In genomic region chr12:51048601-51049369, GRCh38 we compare ENCODE assay signal across 8 cellular contexts. TPM values are rescaled to one million over a fixed set of nuclear protein-coding genes. Genes with fewer than 3 reads are reported as not detected.
DNase-seq lines count a peak whose midpoint lies in the region; ATAC-seq, FAIRE-seq and TF ChIP-seq lines count a peak whose summit lies in the region.

No MANE protein-coding gene starts in this region.

- H2BK120ac ChIP-seq in H1 (replicated peaks; ENCODE audit: low read depth, low read length), result no peak overlapping the region

- peaks cover 4% of the 10 kb centered on the region for H3K9me3 Mint-ChIP-seq in nephron progenitor cell

- H3K23ac ChIP-seq in H1 (ENCODE audit: insufficient read length), result no peak overlapping the region

- peak overlapping the region; percentile 93 for H3K27ac Mint-ChIP-seq in nephron progenitor cell

- no peak overlapping the region for H3K14ac ChIP-seq in H1 (ENCODE audit: insufficient read length)

- ATAC-seq in GM18502 (IDR thresholded peaks at IDR 0.05; ENCODE audit: poor library complexity, unreplicated experiment) (peak; percentile 4), HG02970 (IDR thresholded peaks at IDR 0.05; ENCODE audit: low FRiP score, unreplicated experiment) (no peak)

- no peak for TF ChIP-seq RAD21 in H1 (IDR thresholded peaks at IDR 0.05 in 1 of 2, conservative IDR thresholded peaks at IDR 0.05 in 1 of 2; ENCODE audit: low read depth in 2 of 2, low read length in 2 of 2)

- TF ChIP-seq POLR2A in H1 (IDR thresholded peaks at IDR 0.05; ENCODE audit: control extremely low read depth in 1 of 2, low read depth in 2 of 2, low read length in 2 of 2), result no peak

- H3K27me3 ChIP-seq in H1 (replicated peaks in 1 of 4; ENCODE audit: control insufficient read depth in 3 of 4, extremely low read depth in 1 of 4, insufficient read depth in 3 of 4, low read length in 3 of 4), result no peaks in the 10 kb centered on the region

- DNase-seq in RKO (ENCODE audit: low spot score), result peak; percentile 29
- DNase-seq in H1 (ENCODE audit: low read depth in 1 of 2, low spot score in 2 of 2), result no peak
- no peak for DNase-seq in nephron progenitor cell
- no peak for DNase-seq in NCI-H187 (lab: John Stamatoyannopoulos, UW)
- no peak for DNase-seq in SHP77 treated with DMSO at 0.1 percent for 48 hours (lab: John Stamatoyannopoulos, UW)
- no peak for DNase-seq in GM19239 (ENCODE audit: insufficient read length, low spot score)

- peak overlapping the region; percentile 96 for H3K4me3 Mint-ChIP-seq in nephron progenitor cell

- H3K36me3 ChIP-seq in H1 (ENCODE audit: control insufficient read depth in 2 of 4, insufficient read depth in 4 of 4, low read length in 3 of 4), result peaks cover 2 to 12% (median 6%) of the 10 kb centered on the region in 4 experiments; a peak in 5 of 8 replicates

- TF ChIP-seq EP300 in H1 (IDR thresholded peaks at IDR 0.05; ENCODE audit: borderline replicate concordance in 1 of 2, low read depth in 2 of 2, low read length in 2 of 2), result no peak

- FAIRE-seq in H1 (lab: Jason Lieb, UNC) (no peak), GM19239 (lab: Jason Lieb, UNC) (no peak)

- peaks cover 12% of the 10 kb centered on the region for H3K36me3 Mint-ChIP-seq in nephron progenitor cell (ENCODE audit: low read depth)

- peaks cover 14% of the 10 kb centered on the region for H3K27me3 Mint-ChIP-seq in nephron progenitor cell (ENCODE audit: low read depth, poor library complexity)

- TF ChIP-seq CTCF in H1 (IDR thresholded peaks at IDR 0.05; ENCODE audit: control extremely low read depth in 1 of 3, insufficient read depth in 1 of 3, low read depth in 1 of 3, low read length in 3 of 3), result no peak
- TF ChIP-seq CTCF in nephron progenitor cell (IDR thresholded peaks at IDR 0.05), result no peak

- peaks cover 0 to 15% of the 10 kb centered on the region in 2 experiments; a peak in 1 of 4 replicates for H3K79me2 ChIP-seq in H1 (ENCODE audit: control insufficient read depth in 1 of 2, insufficient read depth in 2 of 2, low read length in 2 of 2)

- H3K9me3 ChIP-seq in H1 (ENCODE audit: insufficient read depth in 2 of 2, low read depth in 1 of 2, low read length in 1 of 2), result no peaks in the 10 kb centered on the region

- H3K4me1 ChIP-seq in H1 (replicated peaks in 1 of 4; ENCODE audit: control insufficient read depth in 3 of 4, insufficient read depth in 4 of 4, low read length in 3 of 4), result peaks cover 0 to 4% (median 1%) of the 10 kb centered on the region in 4 experiments; a peak in 3 of 7 replicates

- H3K4me3 ChIP-seq in H1 (ENCODE audit: extremely low read depth in 1 of 4, insufficient read depth in 2 of 4, low read depth in 3 of 4, low read length in 4 of 4), result peak overlapping the region; percentile 53 to 81 (median 78)

- H3K4me1 Mint-ChIP-seq in nephron progenitor cell, result peaks cover 28% of the 10 kb centered on the region

- no peak overlapping the region for H2AK5ac ChIP-seq in H1 (ENCODE audit: low read depth, low read length)

- peak overlapping the region; percentile 26; the same call in 1 of the 2 replicates for H2AFZ ChIP-seq in H1 (ENCODE audit: low read length)

- 0 out of 2 replicates have a peak overlapping the region, but pooled peaks have one; percentile 46 for H2BK15ac ChIP-seq in H1 (ENCODE audit: low read length)

- no peak overlapping the region for H3K4ac ChIP-seq in H1 (replicated peaks; ENCODE audit: insufficient read length, low read depth, low read length)

- peaks cover 2% of the 10 kb centered on the region; the same call in 1 of the 2 replicates for H3K79me1 ChIP-seq in H1 (ENCODE audit: low read depth, low read length)

- H2BK12ac ChIP-seq in H1 (ENCODE audit: low read depth, low read length), result 0 out of 2 replicates have a peak overlapping the region, but pooled peaks have one; percentile 39

- H3K56ac ChIP-seq in H1 (replicated peaks; ENCODE audit: insufficient read length, low read depth, low read length), result no peak overlapping the region

- peaks cover 7% of the 10 kb centered on the region for H3K23me2 ChIP-seq in H1 (ENCODE audit: low read depth, low read length)

- peak overlapping the region; percentile 41 for H4K91ac ChIP-seq in H1 (replicated peaks; ENCODE audit: insufficient read length, low read length)

- POLR2A ChIA-PET in H1 (lab: Charles Lee; ENCODE audit: partially characterized antibody), result interaction anchor here (0.7 to 2.4 kb wide), 6 partner anchors 8 to 189 kb away, joined by 3 to 10 read pairs (median 3); partner anchors contain the start of genes CSRNP2, DAZAP2 and SLC11A2

- 52% methylated on average over 18 of the region's 18 CpGs; no CpG with 5 or more reads in 1 of the 2 experiments for WGBS in H1 (ENCODE audit: extremely low coverage in 1 of 2, insufficient coverage in 1 of 2, insufficient read length in 1 of 2, insufficient replicate concordance in 2 of 2, low coverage in 1 of 2, low lambda C conversion rate in 2 of 2, missing lambda C conversion rate in 1 of 2), 2 experiments

- CTCF ChIA-PET in H1 (lab: Charles Lee; ENCODE audit: partially characterized antibody), result interaction anchor here (0.6 to 1.1 kb wide), 9 partner anchors 18 to 1146 kb away, joined by 3 to 4 read pairs (median 3); no protein-coding TSS in a partner anchor

- peak overlapping the region; percentile 11; the same call in 1 of the 2 replicates for H3K27ac ChIP-seq in H1 (ENCODE audit: low read depth, low read length)

- H4K8ac ChIP-seq in H1 (ENCODE audit: extremely low read depth, insufficient read depth, low read length), result peak overlapping the region; percentile 26; the same call in 1 of the 2 replicates

- H3K18ac ChIP-seq in H1 (ENCODE audit: extremely low read depth, low read length), result no peak overlapping the region; the same call in 1 of the 2 replicates

- no peak overlapping the region for H2BK20ac ChIP-seq in H1 (ENCODE audit: low read length)

- peaks cover 0 to 3% of the 10 kb centered on the region in 2 experiments for H4K20me1 ChIP-seq in H1 (replicated peaks in 1 of 2; ENCODE audit: control insufficient read depth in 1 of 2, insufficient read depth in 2 of 2, low read length in 2 of 2)

- H4K5ac ChIP-seq in H1 (ENCODE audit: insufficient read length, low read depth, low read length), result no peak overlapping the region

- peak overlapping the region; percentile 48 to 73 (median 60) for H3K9ac ChIP-seq in H1 (replicated peaks in 1 of 4; ENCODE audit: extremely low read depth in 1 of 4, low read depth in 3 of 4, low read length in 3 of 4)

- peak overlapping the region; percentile 81 to 96 for H3K4me2 ChIP-seq in H1 (ENCODE audit: insufficient read depth in 1 of 2, low read depth in 2 of 2, low read length in 2 of 2)

- peak overlapping the region; percentile 95 for H2BK5ac ChIP-seq in H1 (ENCODE audit: low read depth, low read length)

TF ChIP-seq in H1, 55 proteins besides CTCF, POLR2A, EP300 and RAD21:
- TF ChIP-seq KDM4A (IDR thresholded peaks at IDR 0.05; ENCODE audit: low read depth, low read length, severe bottlenecking) (no peak), BCL11A (IDR thresholded peaks at IDR 0.05; ENCODE audit: low read depth in 2 of 2, low read length in 2 of 2) (no peak), CEBPB (IDR thresholded peaks at IDR 0.05; ENCODE audit: low read depth, low read length) (no peak)

RNA-seq across cellular contexts. Expression of gene LETMD1, which starts 0.7 kb away (rescaled TPM):
- total RNA-seq in H1 (2021; fragmentation: NEBNext Ultra II Directional; extraction: Animal tissue kit (Norgen Biotek cat#: 25700)), result 31.9 and 39.4 TPM in 2 replicates
- polyA plus RNA-seq in H1 (2011; rRNA removed), result 52.0 and 65.3 TPM in 2 replicates
- polyA plus RNA-seq in H1 (2011; cell fraction: cytosol; rRNA removed), result 70.9 TPM
- 74.8 TPM for polyA plus RNA-seq in H1 (2011; cell fraction: nucleus; rRNA removed)
- polyA plus RNA-seq in H1 (2012, experiment 1 of 2), result 54.7 to 66.8 TPM (median 60.2 TPM) in 4 replicates
- 40.4 TPM for polyA plus RNA-seq in H1 (2012, experiment 2 of 2)
- 39.1 TPM for polyA plus RNA-seq in H1 (2013, experiment 1 of 2)
- 38.6 TPM for polyA plus RNA-seq in H1 (2013, experiment 2 of 2)
- 79.6 and 89.9 TPM in 2 replicates for polyA minus RNA-seq in H1 (2011; rRNA and poly(A)+ RNA removed)
- polyA minus RNA-seq in H1 (2011; cell fraction: cytosol; rRNA and poly(A)+ RNA removed), result 29.4 TPM
- 37.1 TPM for polyA minus RNA-seq in H1 (2011; cell fraction: nucleus; rRNA and poly(A)+ RNA removed)

RNA-seq across cellular contexts. Expression of gene SLC11A2, which starts 22.6 kb away (rescaled TPM):
- 59.3 and 61.5 TPM in 2 replicates for total RNA-seq in H1 (2021; fragmentation: NEBNext Ultra II Directional; extraction: Animal tissue kit (Norgen Biotek cat#: 25700))
- 42.8 and 55.0 TPM in 2 replicates for polyA plus RNA-seq in H1 (2011; rRNA removed)
- polyA plus RNA-seq in H1 (2011; cell fraction: cytosol; rRNA removed), result 47.5 TPM
- 67.8 TPM for polyA plus RNA-seq in H1 (2011; cell fraction: nucleus; rRNA removed)
- polyA plus RNA-seq in H1 (2012, experiment 1 of 2), result 31.7 to 50.0 TPM (median 40.8 TPM) in 4 replicates
- polyA plus RNA-seq in H1 (2012, experiment 2 of 2), result 6.9 TPM
- polyA plus RNA-seq in H1 (2013, experiment 1 of 2), result 47.6 TPM
- 48.7 TPM for polyA plus RNA-seq in H1 (2013, experiment 2 of 2)
- polyA minus RNA-seq in H1 (2011; rRNA and poly(A)+ RNA removed), result 129 and 143 TPM in 2 replicates
- polyA minus RNA-seq in H1 (2011; cell fraction: cytosol; rRNA and poly(A)+ RNA removed), result 41.7 TPM
- 77.3 TPM for polyA minus RNA-seq in H1 (2011; cell fraction: nucleus; rRNA and poly(A)+ RNA removed)

RNA-seq across cellular contexts. Expression of gene CSRNP2, which starts 34.6 kb away (rescaled TPM):
- 31.9 and 34.0 TPM in 2 replicates for total RNA-seq in H1 (2021; fragmentation: NEBNext Ultra II Directional; extraction: Animal tissue kit (Norgen Biotek cat#: 25700))
- polyA plus RNA-seq in H1 (2011; rRNA removed), result 11.3 and 13.7 TPM in 2 replicates
- polyA plus RNA-seq in H1 (2011; cell fraction: cytosol; rRNA removed), result 13.9 TPM
- 13.2 TPM for polyA plus RNA-seq in H1 (2011; cell fraction: nucleus; rRNA removed)
- polyA plus RNA-seq in H1 (2012, experiment 1 of 2), result 15.2 to 17.1 TPM (median 16.4 TPM) in 4 replicates
- polyA plus RNA-seq in H1 (2012, experiment 2 of 2), result 9.8 TPM
- polyA plus RNA-seq in H1 (2013, experiment 1 of 2), result 13.0 TPM
- 12.3 TPM for polyA plus RNA-seq in H1 (2013, experiment 2 of 2)
- polyA minus RNA-seq in H1 (2011; rRNA and poly(A)+ RNA removed), result 17.2 and 23.8 TPM in 2 replicates
- 19.9 TPM for polyA minus RNA-seq in H1 (2011; cell fraction: cytosol; rRNA and poly(A)+ RNA removed)
- polyA minus RNA-seq in H1 (2011; cell fraction: nucleus; rRNA and poly(A)+ RNA removed), result 18.7 TPM
